18 cellular contexts compared by ENCODE assay signal in genomic region chr2:8633186-8633734, GRCh38. TPM values are rescaled to one million over a fixed set of nuclear protein-coding genes. Genes with fewer than 3 reads are reported as not detected.
DNase-seq lines count a peak whose midpoint lies in the region; ATAC-seq and TF ChIP-seq lines count a peak whose summit lies in the region.
"Had no signal": no experiment of that assay in that cellular context is flagged by ENCODE, and none has a peak within 500 bp of the region (broad histone marks: within the 10 kb centered on the region; RNA-seq: fewer than 3 reads in every experiment).

No MANE protein-coding gene starts in this region.

- H3K4me3 Mint-ChIP-seq in HFFc6: peak overlapping the region; percentile 74
- H3K4me3 Mint-ChIP-seq: IgD-negative memory B cell had no signal

- H3K23ac ChIP-seq in trophoblast cell (ENCODE audit: low read length): no peak overlapping the region

- no peak overlapping the region for H4K8ac ChIP-seq in trophoblast cell (ENCODE audit: low read depth, low read length)

- CTCF ChIA-PET in A673 (lab: Charles Lee): no interaction called here

- H3K36me3 Mint-ChIP-seq in HFFc6 (ENCODE audit: low read depth): no peaks in the 10 kb centered on the region
- H3K36me3 Mint-ChIP-seq: IgD-negative memory B cell had no signal

- H3K4me3 ChIP-seq in A673 (ENCODE audit: low read depth, low read length, poor library complexity, severe bottlenecking) (no peak overlapping the region), hepatocyte (no peak overlapping the region), trophoblast cell (ENCODE audit: low read depth, low read length) (no peak overlapping the region)
- H3K4me3 ChIP-seq: HAP-1 had no signal

- no peak overlapping the region for H3K4ac ChIP-seq in trophoblast cell (ENCODE audit: low read depth, low read length)

- ATAC-seq in GM21390 (IDR thresholded peaks at IDR 0.05; ENCODE audit: unreplicated experiment) (no peak), GM18517 (IDR thresholded peaks at IDR 0.05; ENCODE audit: unreplicated experiment) (no peak)
- ATAC-seq: esophagus mucosa had no signal

- no peak overlapping the region for H3K14ac ChIP-seq in trophoblast cell (ENCODE audit: low read length)

- peak overlapping the region; percentile 32 for H3K27ac ChIP-seq in A673 (ENCODE audit: low read depth, low read length, poor library complexity, severe bottlenecking)
- peak overlapping the region; percentile 56 for H3K27ac ChIP-seq in hepatocyte
- no peak overlapping the region for H3K27ac ChIP-seq in trophoblast cell (ENCODE audit: low read depth, low read length)

- POLR2A ChIA-PET in A673 (lab: Charles Lee; ENCODE audit: low non-redundant PET): interaction anchor here (0.6 kb wide), 1 partner anchor 50 kb away, joined by 3 read pairs; no protein-coding TSS in a partner anchor

- no peak overlapping the region for H3K18ac ChIP-seq in trophoblast cell (ENCODE audit: low read length)

- no peak overlapping the region for H3K9ac ChIP-seq in trophoblast cell (ENCODE audit: low read length)

- H2BK120ac ChIP-seq in trophoblast cell (ENCODE audit: insufficient read depth, low read length, poor library complexity): no peak overlapping the region

- TF ChIP-seq CTCF in A673 (conservative IDR thresholded peaks at IDR 0.05; ENCODE audit: low read depth, low read length) (no peak), HFFc6 (IDR thresholded peaks at IDR 0.05) (no peak), hepatocyte (IDR thresholded peaks at IDR 0.05; ENCODE audit: poor library complexity) (no peak)

- intact Hi-C loops in A673 (cut with micrococcal nuclease; ENCODE audit: unreplicated experiment): no loop called here

- no peak overlapping the region for H2BK5ac ChIP-seq in trophoblast cell (ENCODE audit: low read depth, low read length, poor library complexity)

- H2AFZ ChIP-seq in hepatocyte (no peak overlapping the region), trophoblast cell (ENCODE audit: insufficient read depth, low read length, poor library complexity) (no peak overlapping the region)

- no peaks in the 10 kb centered on the region for H3K9me3 Mint-ChIP-seq in HFFc6
- H3K9me3 Mint-ChIP-seq: IgD-negative memory B cell had no signal

- H3K27me3 ChIP-seq in A673 (replicated peaks; ENCODE audit: insufficient read depth, low read depth, low read length, poor library complexity) (no peaks in the 10 kb centered on the region), hepatocyte (no peaks in the 10 kb centered on the region), trophoblast cell (ENCODE audit: insufficient read depth, low read length) (no peaks in the 10 kb centered on the region)

- H3K36me3 ChIP-seq in A673 (ENCODE audit: insufficient read depth, low read length, poor library complexity, severe bottlenecking) (no peaks in the 10 kb centered on the region), hepatocyte (replicated peaks; ENCODE audit: insufficient read depth, low read depth) (no peaks in the 10 kb centered on the region), trophoblast cell (ENCODE audit: control insufficient read depth in 1 of 2, insufficient read depth in 2 of 2, low read length in 2 of 2) (no peaks in the 10 kb centered on the region)
- H3K36me3 ChIP-seq: HAP-1 had no signal

- WGBS in hepatocyte (ENCODE audit: low lambda C conversion rate, missing lambda C conversion rate): 74% methylated on average over 7 of the region's 7 CpGs
- no CpG with 5 or more reads among the region's 7 CpGs for WGBS in trophoblast cell (ENCODE audit: extremely low coverage, insufficient coverage, insufficient read length)

- H3K9me3 ChIP-seq in A673 (ENCODE audit: low read depth, low read length, poor library complexity, severe bottlenecking): no peaks in the 10 kb centered on the region
- H3K9me3 ChIP-seq in hepatocyte (ENCODE audit: low read depth): no peaks in the 10 kb centered on the region
- no peaks in the 10 kb centered on the region for H3K9me3 ChIP-seq in trophoblast cell (ENCODE audit: insufficient read depth, low read depth, low read length)
- H3K9me3 ChIP-seq: HAP-1 had no signal

- H2AK5ac ChIP-seq in trophoblast cell (ENCODE audit: low read length): peak overlapping the region; percentile 12

- H4K91ac ChIP-seq in trophoblast cell (ENCODE audit: low read depth, low read length): no peak overlapping the region

- H4K12ac ChIP-seq in trophoblast cell (ENCODE audit: low read depth, low read length): no peak overlapping the region

- no peak overlapping the region for H2BK12ac ChIP-seq in trophoblast cell (ENCODE audit: low read length)

- H3K27me3 Mint-ChIP-seq in HFFc6 (ENCODE audit: insufficient read depth): no peaks in the 10 kb centered on the region; the same call in none of the 2 replicates

- DNase-seq in A673 (ENCODE audit: low spot score): no peak
- no peak for DNase-seq in HFFc6
- no peak for DNase-seq in hepatocyte (ENCODE audit: low spot score)
- no peak for DNase-seq in trophoblast cell
- no peak for DNase-seq in stimulated activated CD8-positive, alpha-beta memory T cell treated with anti-CD3 and anti-CD28 coated beads, Interleukin-4, amount 100 ng/mL, for 48 hours
- DNase-seq in A172 (ENCODE audit: low spot score): no peak
- DNase-seq: activated gamma-delta T cell; central memory CD4-positive, alpha-beta T cell; effector CD4-positive, alpha-beta T cell; NCI-H1436; NCI-H2171 treated with DMSO at 0.1 percent for 48 hours; NCI-H69; stimulated activated CD4-positive, alpha-beta T cell treated with anti-CD3 and anti-CD28 coated beads, Interleukin-1b, Interleukin-23, amount 100 ng/mL, for 48 hours had no signal

- H3K4me1 ChIP-seq in A673 (ENCODE audit: insufficient read depth, low read length, poor library complexity, severe bottlenecking) (peaks cover 22% of the 10 kb centered on the region), hepatocyte (ENCODE audit: insufficient read depth) (peaks cover 45% of the 10 kb centered on the region), trophoblast cell (ENCODE audit: control insufficient read depth in 1 of 2, insufficient read depth in 2 of 2, low read length in 2 of 2) (peaks cover 10 to 19% of the 10 kb centered on the region in 2 experiments)

- H3K4me1 Mint-ChIP-seq in HFFc6 (ENCODE audit: low read depth): peaks cover 42% of the 10 kb centered on the region

- H3K27ac Mint-ChIP-seq in HFFc6: peak overlapping the region; percentile 90
- H3K27ac Mint-ChIP-seq: IgD-negative memory B cell had no signal

- no peaks in the 10 kb centered on the region for H3K79me2 ChIP-seq in hepatocyte
- H3K79me2 ChIP-seq in trophoblast cell (ENCODE audit: control insufficient read depth, insufficient read depth, low read length, poor library complexity): no peaks in the 10 kb centered on the region

- H3K4me2 ChIP-seq in hepatocyte: peak overlapping the region; percentile 59
- no peak overlapping the region for H3K4me2 ChIP-seq in trophoblast cell (ENCODE audit: low read length)

- H3K79me1 ChIP-seq in trophoblast cell (ENCODE audit: low read length): peaks cover 4% of the 10 kb centered on the region

- BruUV-seq in A673 (replicated peaks; lab: Mats Ljungman, UMichigan): no TSS peak

- no peaks in the 10 kb centered on the region for H4K20me1 ChIP-seq in hepatocyte (ENCODE audit: insufficient read depth, poor library complexity, severe bottlenecking)

- no peaks in the 10 kb centered on the region for H3K9me2 ChIP-seq in hepatocyte (replicated peaks; ENCODE audit: insufficient read depth)

RNA-seq across cellular contexts. Expression of gene ID2, which starts 48.6 kb away (rescaled TPM):
- total RNA-seq in A673 (2021) (235 and 249 TPM in 2 replicates), hepatocyte (910 and 1,089 TPM in 2 replicates)
- total RNA-seq in HFFc6 (2021; fragmentation: NEBNext Ultra II Directional; extraction: Animal tissue kit (Norgen Biotek cat#: 25700)): 10 to 100 TPM; 81.3 to 97.1 (median 88.1) TPM
- 563 and 612 TPM in 2 replicates for polyA plus RNA-seq in hepatocyte
- 277 and 280 TPM in 2 replicates for polyA plus RNA-seq in trophoblast cell (2013)
- 63.8 and 98.8 TPM in 2 replicates for total RNA-seq in A172 (2014; rRNA removed; shearing (Covaris generic))
